In the genomic region with DNA sequence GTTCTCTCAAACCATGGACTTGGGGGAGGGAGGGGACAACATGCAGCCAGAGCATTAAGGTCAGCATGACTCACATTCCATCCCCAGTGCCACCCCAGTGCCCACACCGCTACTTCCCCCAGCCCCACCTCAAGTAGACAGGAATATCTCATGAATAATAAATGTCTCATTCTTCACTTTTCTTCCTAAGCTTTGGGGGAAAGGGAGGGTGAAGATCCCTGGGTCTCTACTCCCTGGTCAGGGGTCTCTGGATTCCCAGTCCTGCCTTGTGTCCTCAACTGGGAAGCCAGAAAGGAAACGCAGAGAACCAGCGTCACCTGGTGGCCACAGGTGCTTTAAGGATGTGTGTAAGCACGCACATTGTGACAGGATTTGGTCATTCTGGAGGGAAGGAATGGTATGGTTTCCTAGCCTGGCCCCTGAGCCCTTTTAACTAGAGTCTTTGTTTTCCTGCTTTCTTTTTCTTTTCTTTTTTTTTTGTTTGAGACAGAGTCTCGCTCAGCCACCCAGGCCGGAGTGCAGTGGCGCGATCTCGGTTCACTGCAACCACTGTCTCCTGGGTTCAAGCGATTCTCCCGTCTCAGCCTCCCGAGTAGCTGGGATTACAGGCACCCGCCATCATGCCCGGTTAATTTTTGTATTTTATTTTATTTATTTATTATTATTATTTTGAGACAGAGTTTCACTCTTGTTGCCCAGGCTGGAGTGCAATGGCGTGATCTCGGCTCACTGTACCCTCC, we compare ENCODE assay signal across 8 cellular contexts. TPM values are rescaled to one million over a fixed set of nuclear protein-coding genes. Genes with fewer than 3 reads are reported as not detected.
DNase-seq lines count a peak whose midpoint lies in the region; ATAC-seq, FAIRE-seq and TF ChIP-seq lines count a peak whose summit lies in the region.

No MANE protein-coding gene starts in this region.

- H3K27me3 ChIP-seq in ACC112 (ENCODE audit: insufficient read depth, low read length) (no peaks in the 10 kb centered on the region), H1 (replicated peaks in 1 of 4; ENCODE audit: control insufficient read depth in 3 of 4, extremely low read depth in 1 of 4, insufficient read depth in 3 of 4, low read length in 3 of 4) (no peaks in the 10 kb centered on the region; a peak in 1 of 7 replicates), testis (no peaks in the 10 kb centered on the region)

- TF ChIP-seq POLR2A in H1 (IDR thresholded peaks at IDR 0.05; ENCODE audit: control extremely low read depth in 1 of 2, low read depth in 2 of 2, low read length in 2 of 2) (no peak), testis (IDR thresholded peaks at IDR 0.05) (no peak)

- POLR2A ChIA-PET in H1 (lab: Charles Lee; ENCODE audit: partially characterized antibody) = interaction anchor here (0.6 to 9.2 kb wide), 12 partner anchors 10 to 143 kb away, joined by 3 to 133 read pairs (median 5); a partner anchor contains a TSS

- no peak overlapping the region for H4K91ac ChIP-seq in H1 (replicated peaks; ENCODE audit: insufficient read length, low read length)

- no peak for TF ChIP-seq EP300 in H1 (IDR thresholded peaks at IDR 0.05; ENCODE audit: borderline replicate concordance in 1 of 2, low read depth in 2 of 2, low read length in 2 of 2)

- peaks cover 13% of the 10 kb centered on the region for H3K23me2 ChIP-seq in H1 (ENCODE audit: low read depth, low read length)

- TF ChIP-seq CTCF in GM20000 (IDR thresholded peaks at IDR 0.05; ENCODE audit: extremely low read depth, missing control alignments) = peak; percentile 73
- TF ChIP-seq CTCF in H1 (IDR thresholded peaks at IDR 0.05; ENCODE audit: control extremely low read depth in 1 of 3, insufficient read depth in 1 of 3, low read depth in 1 of 3, low read length in 3 of 3) = peak; percentile 96 to 99 (median 98)
- TF ChIP-seq CTCF in testis (IDR thresholded peaks at IDR 0.05) = peak; percentile 63 to 86 (median 65)

- H3K4ac ChIP-seq in H1 (replicated peaks; ENCODE audit: insufficient read length, low read depth, low read length) = no peak overlapping the region

- TF ChIP-seq RAD21 in H1 (IDR thresholded peaks at IDR 0.05 in 1 of 2, conservative IDR thresholded peaks at IDR 0.05 in 1 of 2; ENCODE audit: low read depth in 2 of 2, low read length in 2 of 2) = peak; percentile 99 to 100

- CTCF ChIA-PET in H1 (lab: Charles Lee; ENCODE audit: partially characterized antibody) = interaction anchor here (0.7 to 9.2 kb wide), 28 partner anchors 10 to 225 kb away, joined by 3 to 348 read pairs (median 7); a partner anchor contains a TSS

- 58% methylated on average over 16 of the region's 16 CpGs; no CpG with 5 or more reads in 1 of the 2 experiments for WGBS in H1 (ENCODE audit: extremely low coverage in 1 of 2, insufficient coverage in 1 of 2, insufficient read length in 1 of 2, insufficient replicate concordance in 2 of 2, low coverage in 1 of 2, low lambda C conversion rate in 2 of 2, missing lambda C conversion rate in 1 of 2), 2 experiments
- 73 to 81% methylated on average over 16 of the region's 16 CpGs for WGBS in testis, 2 donors

- no peak for ATAC-seq in GM21576 (IDR thresholded peaks at IDR 0.05; ENCODE audit: unreplicated experiment)

- no peak overlapping the region for H2BK5ac ChIP-seq in H1 (ENCODE audit: low read depth, low read length)

- H2BK12ac ChIP-seq in H1 (ENCODE audit: low read depth, low read length) = no peak overlapping the region

- peak; percentile 69 for FAIRE-seq in H1 (lab: Jason Lieb, UNC)

- intact Hi-C loops in testis (cut with DNase I; ENCODE audit: low total_unique reads) = loop anchor here (10.0 kb wide), 1 partner anchor 76 kb away; a partner anchor contains a TSS

- peaks cover 20% of the 10 kb centered on the region for H3K4me1 ChIP-seq in ACC112 (ENCODE audit: control insufficient read depth, insufficient read depth, low read length, unreplicated experiment)
- H3K4me1 ChIP-seq in H1 (replicated peaks in 1 of 4; ENCODE audit: control insufficient read depth in 3 of 4, insufficient read depth in 4 of 4, low read length in 3 of 4) = peaks cover 8 to 25% (median 14%) of the 10 kb centered on the region in 4 experiments
- H3K4me1 ChIP-seq in testis = peaks cover 40% of the 10 kb centered on the region

- H2AFZ ChIP-seq in ACC112 (ENCODE audit: low read length, unreplicated experiment) = no peak overlapping the region
- no peak overlapping the region for H2AFZ ChIP-seq in H1 (ENCODE audit: low read length)

- H4K8ac ChIP-seq in H1 (ENCODE audit: extremely low read depth, insufficient read depth, low read length) = no peak overlapping the region

- no peak overlapping the region for H3K18ac ChIP-seq in H1 (ENCODE audit: extremely low read depth, low read length)

- H3K4me3 ChIP-seq in ACC112 (ENCODE audit: low read depth, low read length) (no peak overlapping the region), H1 (ENCODE audit: extremely low read depth in 1 of 4, insufficient read depth in 2 of 4, low read depth in 3 of 4, low read length in 4 of 4) (no peak overlapping the region), testis (no peak overlapping the region)

- no peaks in the 10 kb centered on the region for H3K79me1 ChIP-seq in H1 (ENCODE audit: low read depth, low read length)

- no peak overlapping the region for H3K4me2 ChIP-seq in H1 (ENCODE audit: insufficient read depth in 1 of 2, low read depth in 2 of 2, low read length in 2 of 2)

- H3K36me3 ChIP-seq in ACC112 (ENCODE audit: insufficient read depth, low read length) (no peaks in the 10 kb centered on the region), H1 (ENCODE audit: control insufficient read depth in 2 of 4, insufficient read depth in 4 of 4, low read length in 3 of 4) (no peaks in the 10 kb centered on the region), testis (ENCODE audit: low read depth, missing control alignments) (no peaks in the 10 kb centered on the region)

- H2AK5ac ChIP-seq in H1 (ENCODE audit: low read depth, low read length) = no peak overlapping the region

- no peak overlapping the region for H2BK120ac ChIP-seq in H1 (replicated peaks; ENCODE audit: low read depth, low read length)

- H2BK15ac ChIP-seq in H1 (ENCODE audit: low read length) = peak overlapping the region; percentile 36; the same call in 1 of the 2 replicates

- H4K20me1 ChIP-seq in H1 (replicated peaks in 1 of 2; ENCODE audit: control insufficient read depth in 1 of 2, insufficient read depth in 2 of 2, low read length in 2 of 2) = no peaks in the 10 kb centered on the region

- 0 out of 2 replicates have a peak overlapping the region, but pooled peaks have one; percentile 0 for H2BK20ac ChIP-seq in H1 (ENCODE audit: low read length)

- peak; percentile 30 for DNase-seq in GM20000 (ENCODE audit: low spot score)
- peak; percentile 87 for DNase-seq in NCI-H2227 (lab: John Stamatoyannopoulos, UW; ENCODE audit: unreplicated experiment)
- DNase-seq in activated CD4-positive, alpha-beta T cell treated with anti-CD3 and anti-CD28 coated beads, Interleukin-2, amount 50 U/mL, for 4 hours = peak; percentile 53 to 57
- peak; percentile 66 to 93 for DNase-seq in H1 (ENCODE audit: low read depth in 1 of 2, low spot score in 2 of 2)
- peak; percentile 76 for DNase-seq in mucosa of gallbladder (ENCODE audit: low spot score)
- DNase-seq in testis = peak; percentile 92

- H3K14ac ChIP-seq in H1 (ENCODE audit: insufficient read length) = no peak overlapping the region

- H3K9ac ChIP-seq in H1 (replicated peaks in 1 of 4; ENCODE audit: extremely low read depth in 1 of 4, low read depth in 3 of 4, low read length in 3 of 4) = no peak overlapping the region

- H3K9me3 ChIP-seq in H1 (ENCODE audit: insufficient read depth in 2 of 2, low read depth in 1 of 2, low read length in 1 of 2) = no peaks in the 10 kb centered on the region
- no peaks in the 10 kb centered on the region for H3K9me3 ChIP-seq in testis

- H3K56ac ChIP-seq in H1 (replicated peaks; ENCODE audit: insufficient read length, low read depth, low read length) = no peak overlapping the region

- H3K23ac ChIP-seq in H1 (ENCODE audit: insufficient read length) = no peak overlapping the region

- no peaks in the 10 kb centered on the region for H3K79me2 ChIP-seq in ACC112 (ENCODE audit: control insufficient read depth, insufficient read depth, low read length, unreplicated experiment)
- no peaks in the 10 kb centered on the region for H3K79me2 ChIP-seq in H1 (ENCODE audit: control insufficient read depth in 1 of 2, insufficient read depth in 2 of 2, low read length in 2 of 2)

- peak overlapping the region; percentile 82 for H3K27ac ChIP-seq in ACC112 (ENCODE audit: low read depth, low read length)
- no peak overlapping the region for H3K27ac ChIP-seq in H1 (ENCODE audit: low read depth, low read length)
- H3K27ac ChIP-seq in testis = peak overlapping the region in 1 of 2 donors; percentile 95

- H4K5ac ChIP-seq in H1 (ENCODE audit: insufficient read length, low read depth, low read length) = no peak overlapping the region

RNA-seq across cellular contexts. Expression of a gene that starts 3.4 kb away (rescaled TPM):
- not detected in 2 replicates for total RNA-seq in H1 (2021; fragmentation: NEBNext Ultra II Directional; extraction: Animal tissue kit (Norgen Biotek cat#: 25700))
- polyA plus RNA-seq in H1 (2011; rRNA removed) (0.09 and 0.14 TPM in 2 replicates), testis (ENCODE audit: insufficient read depth, low read depth, low replicate concordance) (0.58 TPM)
- polyA plus RNA-seq in H1 (2011; cell fraction: cytosol; rRNA removed) = not detected
- polyA plus RNA-seq in H1 (2011; cell fraction: nucleus; rRNA removed) = not detected
- polyA plus RNA-seq in H1 (2012, experiment 1 of 2) = 0.12 TPM in 1 of 4 replicates, not detected in the others
- polyA plus RNA-seq in H1 (2012, experiment 2 of 2) = not detected
- not detected for polyA plus RNA-seq in H1 (2013, experiment 1 of 2)
- polyA plus RNA-seq in H1 (2013, experiment 2 of 2) = not detected
- 0.38 TPM in 1 of 2 replicates, not detected in the other for polyA minus RNA-seq in H1 (2011; rRNA and poly(A)+ RNA removed)
- not detected for polyA minus RNA-seq in H1 (2011; cell fraction: cytosol; rRNA and poly(A)+ RNA removed)
- not detected for polyA minus RNA-seq in H1 (2011; cell fraction: nucleus; rRNA and poly(A)+ RNA removed)
- total RNA-seq in mucosa of gallbladder (1.8 TPM), testis (under 1 TPM in 1 of 2 donors, not detected in 1; 0.43 TPM)

RNA-seq across cellular contexts. Expression of a gene that starts 23.6 kb away (rescaled TPM):
- 12.1 and 14.3 TPM in 2 replicates for total RNA-seq in H1 (2021; fragmentation: NEBNext Ultra II Directional; extraction: Animal tissue kit (Norgen Biotek cat#: 25700))
- polyA plus RNA-seq in H1 (2011; rRNA removed) (5.2 and 7.7 TPM in 2 replicates), testis (ENCODE audit: insufficient read depth, low read depth, low replicate concordance) (10.9 TPM)
- 3.5 TPM for polyA plus RNA-seq in H1 (2011; cell fraction: cytosol; rRNA removed)
- polyA plus RNA-seq in H1 (2011; cell fraction: nucleus; rRNA removed) = 10.4 TPM
- 9.1 to 19.2 TPM (median 17.6 TPM) in 4 replicates for polyA plus RNA-seq in H1 (2012, experiment 1 of 2)
- 12.4 TPM for polyA plus RNA-seq in H1 (2012, experiment 2 of 2)
- 10.8 TPM for polyA plus RNA-seq in H1 (2013, experiment 1 of 2)
- 11.0 TPM for polyA plus RNA-seq in H1 (2013, experiment 2 of 2)
- polyA minus RNA-seq in H1 (2011; rRNA and poly(A)+ RNA removed) = 2.5 and 5.9 TPM in 2 replicates
- polyA minus RNA-seq in H1 (2011; cell fraction: cytosol; rRNA and poly(A)+ RNA removed) = 7.3 TPM
- polyA minus RNA-seq in H1 (2011; cell fraction: nucleus; rRNA and poly(A)+ RNA removed) = 6.9 TPM
- total RNA-seq in mucosa of gallbladder (11.4 TPM), testis (1 to 10 TPM; 3.5 to 5.6 TPM)

RNA-seq across cellular contexts. Expression of a gene that starts 36.0 kb away (rescaled TPM):
- 94.2 and 103 TPM in 2 replicates for total RNA-seq in H1 (2021; fragmentation: NEBNext Ultra II Directional; extraction: Animal tissue kit (Norgen Biotek cat#: 25700))
- 88.2 and 133 TPM in 2 replicates for polyA plus RNA-seq in H1 (2011; rRNA removed)
- 103 TPM for polyA plus RNA-seq in H1 (2011; cell fraction: cytosol; rRNA removed)
- polyA plus RNA-seq in H1 (2011; cell fraction: nucleus; rRNA removed) = 56.0 TPM
- polyA plus RNA-seq in H1 (2012, experiment 1 of 2) = 114 to 158 TPM (median 123 TPM) in 4 replicates
- 287 TPM for polyA plus RNA-seq in H1 (2012, experiment 2 of 2)
- 73.3 TPM for polyA plus RNA-seq in H1 (2013, experiment 1 of 2)
- polyA plus RNA-seq in H1 (2013, experiment 2 of 2) = 80.0 TPM
- 71.3 and 86.2 TPM in 2 replicates for polyA minus RNA-seq in H1 (2011; rRNA and poly(A)+ RNA removed)
- polyA minus RNA-seq in H1 (2011; cell fraction: cytosol; rRNA and poly(A)+ RNA removed) = 68.3 TPM
- polyA minus RNA-seq in H1 (2011; cell fraction: nucleus; rRNA and poly(A)+ RNA removed) = 27.2 TPM
- 138 TPM for total RNA-seq in mucosa of gallbladder
- total RNA-seq in testis = 10 to 100 TPM; 45.9 to 63.9 TPM
- polyA plus RNA-seq in testis (ENCODE audit: insufficient read depth, low read depth, low replicate concordance) = 123 TPM

RNA-seq across cellular contexts. Expression of a gene that starts 58.2 kb away (rescaled TPM):
- 19.0 and 19.4 TPM in 2 replicates for total RNA-seq in H1 (2021; fragmentation: NEBNext Ultra II Directional; extraction: Animal tissue kit (Norgen Biotek cat#: 25700))
- polyA plus RNA-seq in H1 (2011; rRNA removed) (11.6 and 17.7 TPM in 2 replicates), testis (ENCODE audit: insufficient read depth, low read depth, low replicate concordance) (16.3 TPM)
- 10.9 TPM for polyA plus RNA-seq in H1 (2011; cell fraction: cytosol; rRNA removed)
- polyA plus RNA-seq in H1 (2011; cell fraction: nucleus; rRNA removed) = 47.4 TPM
- 10.4 to 19.6 TPM (median 18.1 TPM) in 4 replicates for polyA plus RNA-seq in H1 (2012, experiment 1 of 2)
- polyA plus RNA-seq in H1 (2012, experiment 2 of 2) = 20.3 TPM
- 34.1 TPM for polyA plus RNA-seq in H1 (2013, experiment 1 of 2)
- polyA plus RNA-seq in H1 (2013, experiment 2 of 2) = 32.9 TPM
- 24.0 and 36.9 TPM in 2 replicates for polyA minus RNA-seq in H1 (2011; rRNA and poly(A)+ RNA removed)
- polyA minus RNA-seq in H1 (2011; cell fraction: cytosol; rRNA and poly(A)+ RNA removed) = 17.8 TPM
- 22.4 TPM for polyA minus RNA-seq in H1 (2011; cell fraction: nucleus; rRNA and poly(A)+ RNA removed)
- total RNA-seq in mucosa of gallbladder (39.3 TPM), testis (10 to 100 TPM in 1 of 2 donors, 1 to 10 TPM in 1; 9.0 to 10.7 TPM)

Comparison
In these comparisons a context has a peak if more than half of its experiments do, and no peak if none do; other contexts are left out.
1. DNase-seq: peak in every context shown above with its lines; median percentile 92 in testis; 87 in NCI-H2227; 80 in H1; 76 in mucosa of gallbladder; 55 in activated CD4-positive, alpha-beta T cell treated with anti-CD3 and anti-CD28 coated beads, Interleukin-2, amount 50 U/mL, for 4 hours; 30 in GM20000.